15 cellular contexts compared by ENCODE assay signal in the genomic region with DNA sequence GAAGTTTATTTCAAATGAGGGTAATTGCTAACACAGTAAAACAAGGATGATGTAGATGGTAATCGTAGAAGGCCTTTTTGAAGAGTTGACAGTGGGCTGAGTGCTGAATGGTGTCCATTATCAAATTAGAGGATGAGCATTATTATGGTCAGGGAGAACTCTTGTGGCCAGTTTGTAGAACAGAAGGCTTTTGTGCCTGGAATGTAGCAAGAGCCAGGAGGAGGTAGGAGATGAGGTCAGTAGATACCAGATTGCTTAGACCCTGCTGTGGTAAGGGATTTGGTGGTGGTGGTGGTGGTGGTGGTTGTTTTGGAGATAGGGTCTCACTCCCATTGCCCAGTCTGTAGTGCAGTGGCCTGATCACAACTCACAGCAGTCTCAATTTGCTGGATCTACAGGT. TPM values are rescaled to one million over a fixed set of nuclear protein-coding genes. Genes with fewer than 3 reads are reported as not detected.
DNase-seq lines count a peak whose midpoint lies in the region; ATAC-seq and TF ChIP-seq lines count a peak whose summit lies in the region.
"Had no signal": no experiment of that assay in that cellular context is flagged by ENCODE, and none has a peak within 500 bp of the region (broad histone marks: within the 10 kb centered on the region; RNA-seq: fewer than 3 reads in every experiment).

No MANE protein-coding gene starts in this region.

- H3K27ac ChIP-seq in angular gyrus (ENCODE audit: low read depth, low read length) (peak overlapping the region; percentile 31), right lobe of liver (no peak overlapping the region)
- H3K27ac ChIP-seq: 22Rv1, right atrium auricular region, suprapubic skin had no signal

- H3K9me3 Mint-ChIP-seq in T-helper 1 cell treated with Interleukin-12 subunit alpha and Interleukin-12 subunit beta and Interleukin-4 antibody, amounts not matched to agents 30 μg/mL and 1 μg/mL, for 36 hours: no peaks in the 10 kb centered on the region
- no peaks in the 10 kb centered on the region for H3K9me3 Mint-ChIP-seq in IgD-negative memory B cell

- no peaks in the 10 kb centered on the region for H3K9me3 ChIP-seq in right lobe of liver
- H3K9me3 ChIP-seq: mucosa of descending colon, right atrium auricular region, suprapubic skin had no signal

- H3K27ac Mint-ChIP-seq in T-helper 1 cell treated with Interleukin-12 subunit alpha and Interleukin-12 subunit beta and Interleukin-4 antibody, amounts not matched to agents 30 μg/mL and 1 μg/mL, for 36 hours: peak overlapping the region; percentile 16
- H3K27ac Mint-ChIP-seq in IgD-negative memory B cell: peak overlapping the region in 1 of 3 donors; percentile 23

- WGBS in right lobe of liver (ENCODE audit: insufficient coverage, low coverage, low lambda C conversion rate, missing lambda C conversion rate): 63% methylated on average over 1 of the region's 1 CpG

- peaks cover 0 to 4% (median 0%) of the 10 kb centered on the region in 4 donors for H3K36me3 ChIP-seq in right lobe of liver
- H3K36me3 ChIP-seq: suprapubic skin had no signal

- H3K36me3 Mint-ChIP-seq in T-helper 1 cell treated with Interleukin-12 subunit alpha and Interleukin-12 subunit beta and Interleukin-4 antibody, amounts not matched to agents 30 μg/mL and 1 μg/mL, for 36 hours (ENCODE audit: low read depth): peaks cover 25% of the 10 kb centered on the region
- H3K36me3 Mint-ChIP-seq in IgD-negative memory B cell: peaks cover 3% of the 10 kb centered on the region

- TF ChIP-seq CTCF in right lobe of liver (IDR thresholded peaks at IDR 0.05): peak in 1 of 4 donors; percentile 12

- H3K27me3 Mint-ChIP-seq in T-helper 1 cell treated with Interleukin-12 subunit alpha and Interleukin-12 subunit beta and Interleukin-4 antibody, amounts not matched to agents 30 μg/mL and 1 μg/mL, for 36 hours (ENCODE audit: low read depth): no peaks in the 10 kb centered on the region
- no peaks in the 10 kb centered on the region for H3K27me3 Mint-ChIP-seq in IgD-negative memory B cell

- TF ChIP-seq POLR2A in right lobe of liver (IDR thresholded peaks at IDR 0.05): no peak

- no peak overlapping the region for H3K4me3 ChIP-seq in right lobe of liver
- H3K4me3 ChIP-seq: mucosa of descending colon, right atrium auricular region, suprapubic skin had no signal

- H3K4me1 ChIP-seq in right lobe of liver: peaks cover 0 to 15% (median 0%) of the 10 kb centered on the region in 4 donors

- no peaks in the 10 kb centered on the region for H3K27me3 ChIP-seq in right lobe of liver
- H3K27me3 ChIP-seq: right atrium auricular region, suprapubic skin had no signal

- DNase-seq in T-helper 1 cell (no peak), right lobe of liver (no peak), 8988T (no peak)
- DNase-seq: DMS79; mucosa of descending colon; NCI-H146; NK-92 treated with Interleukin-12 subunit alpha and Interleukin-12 subunit beta, amount 100 ng/mL, for 24 hours had no signal

- ATAC-seq in right lobe of liver: peak; percentile 40 to 59 (median 47)
- ATAC-seq in HG03108 (IDR thresholded peaks at IDR 0.05; ENCODE audit: unreplicated experiment): no peak
- no peak for ATAC-seq in GM18861 (IDR thresholded peaks at IDR 0.05; ENCODE audit: unreplicated experiment)

- H3K4me3 Mint-ChIP-seq in T-helper 1 cell treated with Interleukin-12 subunit alpha and Interleukin-12 subunit beta and Interleukin-4 antibody, amounts not matched to agents 30 μg/mL and 1 μg/mL, for 36 hours: no peak overlapping the region
- peak overlapping the region in 3 of 4 donors; percentile 21 to 61 (median 28) for H3K4me3 Mint-ChIP-seq in IgD-negative memory B cell

- H3K4me1 Mint-ChIP-seq in T-helper 1 cell treated with Interleukin-12 subunit alpha and Interleukin-12 subunit beta and Interleukin-4 antibody, amounts not matched to agents 30 μg/mL and 1 μg/mL, for 36 hours (ENCODE audit: low read depth): peaks cover 34% of the 10 kb centered on the region
- H3K4me1 Mint-ChIP-seq in IgD-negative memory B cell: peaks cover 38 to 48% (median 41%) of the 10 kb centered on the region in 3 donors

- intact Hi-C loops in right lobe of liver (cut with DNase I): no loop called here

RNA-seq across cellular contexts. Expression of gene CSE1L, which starts 6.2 kb away (rescaled TPM):
- 19.4 TPM for polyA plus RNA-seq in IgD-negative memory B cell
- total RNA-seq in right lobe of liver: 10 to 100 TPM; 19.4 to 35.8 (median 21.6) TPM

Comparison
In these comparisons a context has a peak if more than half of its experiments do, and no peak if none do; other contexts are left out.
1. ATAC-seq: peak in right lobe of liver (4 of 4); none in HG03108 (single experiment) and GM18861 (single experiment).